ENCODE assay signal across 10 cellular contexts in the genomic region with DNA sequence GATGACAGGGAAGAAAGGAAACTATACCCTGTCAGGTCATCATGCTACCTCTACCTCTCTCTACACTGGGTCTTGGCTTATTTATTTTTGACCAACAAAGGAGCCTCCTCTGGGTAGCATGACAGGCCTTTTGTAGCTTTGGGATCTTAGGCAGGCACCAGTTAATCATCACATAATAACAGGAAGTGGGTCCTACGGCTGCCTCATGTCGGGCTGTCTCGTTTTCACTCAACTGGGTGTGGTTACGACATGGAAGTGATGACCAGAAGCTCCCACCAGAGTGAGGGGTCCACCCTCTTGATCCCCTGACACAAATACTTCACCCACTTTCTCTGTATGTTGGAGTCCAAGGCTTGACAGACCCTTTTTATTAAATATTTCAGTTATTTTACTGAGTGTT.
DNase-seq lines count a peak whose midpoint lies in the region; ATAC-seq, FAIRE-seq and TF ChIP-seq lines count a peak whose summit lies in the region.
"Had no signal": no experiment of that assay in that cellular context is flagged by ENCODE, and none has a peak within 500 bp of the region (broad histone marks: within the 10 kb centered on the region; RNA-seq: fewer than 3 reads in every experiment).

No MANE protein-coding gene starts in this region.

- H3K79me2 ChIP-seq in Karpas-422 (ENCODE audit: low read length) (no peaks in the 10 kb centered on the region), SK-N-SH (ENCODE audit: insufficient read depth) (no peaks in the 10 kb centered on the region)

- H3K4me1 ChIP-seq in Karpas-422 (ENCODE audit: low read length) (peaks cover 51% of the 10 kb centered on the region), right cardiac atrium (ENCODE audit: control insufficient read depth, insufficient read depth, low read length) (peaks cover 11% of the 10 kb centered on the region), SK-N-SH (ENCODE audit: control insufficient read depth in 1 of 2, insufficient read depth in 2 of 2, low read depth in 1 of 2, low read length in 1 of 2) (peaks cover 31 to 46% of the 10 kb centered on the region in 2 experiments), testis (peaks cover 20% of the 10 kb centered on the region)

- H3F3A ChIP-seq in SK-N-SH (replicated peaks; ENCODE audit: insufficient read depth), result peaks cover 24% of the 10 kb centered on the region

- peak; percentile 51 for FAIRE-seq in GM12892 (lab: Jason Lieb, UNC)

- POLR2A ChIA-PET in SK-N-SH (lab: Yijun Ruan, JAX), result interaction anchor here (0.6 kb wide), 1 partner anchor 24 kb away, joined by 3 read pairs; no protein-coding TSS in a partner anchor

- TF ChIP-seq RAD21 in SK-N-SH (IDR thresholded peaks at IDR 0.05; ENCODE audit: low read length), result no peak

- H3K27me3 Mint-ChIP-seq in effector memory CD8-positive, alpha-beta T cell, result no peaks in the 10 kb centered on the region

- no peaks in the 10 kb centered on the region for H3K36me3 ChIP-seq in Karpas-422 (ENCODE audit: insufficient read depth, low read length)
- no peaks in the 10 kb centered on the region for H3K36me3 ChIP-seq in SK-N-SH (replicated peaks in 1 of 2; ENCODE audit: control insufficient read depth in 1 of 2, insufficient read depth in 2 of 2, low read length in 1 of 2)
- H3K36me3 ChIP-seq in testis (ENCODE audit: low read depth, missing control alignments), result no peaks in the 10 kb centered on the region
- H3K36me3 ChIP-seq: neutrophil had no signal

- H3K4me3 ChIP-seq in Karpas-422 (ENCODE audit: low read length) (no peak overlapping the region), right cardiac atrium (ENCODE audit: low read length) (no peak overlapping the region), SK-N-SH (ENCODE audit: low read depth in 2 of 2, low read length in 1 of 2) (no peak overlapping the region), testis (no peak overlapping the region)

- H3K9me3 ChIP-seq in Karpas-422 (ENCODE audit: low read length) (no peaks in the 10 kb centered on the region), right cardiac atrium (ENCODE audit: control insufficient read depth, low read length) (no peaks in the 10 kb centered on the region), SK-N-SH (no peaks in the 10 kb centered on the region), testis (no peaks in the 10 kb centered on the region)
- H3K9me3 ChIP-seq: neutrophil had no signal

- intact Hi-C loops in right cardiac atrium (cut with DNase I), result no loop called here
- intact Hi-C loops in testis (cut with DNase I; ENCODE audit: low total_unique reads), result no loop called here

- H4K20me1 ChIP-seq in Karpas-422 (ENCODE audit: insufficient read depth, low read depth, low read length) (no peaks in the 10 kb centered on the region), SK-N-SH (ENCODE audit: insufficient read depth) (no peaks in the 10 kb centered on the region)

- no peak for DNase-seq in GM12892 (ENCODE audit: insufficient read length)
- peak; percentile 64 for DNase-seq in Karpas-422
- DNase-seq in effector memory CD8-positive, alpha-beta T cell, result no peak
- no peak for DNase-seq in right cardiac atrium
- DNase-seq in SK-N-SH, result no peak
- DNase-seq in testis, result no peak
- DNase-seq in cerebellum (ENCODE audit: low spot score), result no peak

- TF ChIP-seq CTCF in SK-N-SH (IDR thresholded peaks at IDR 0.05), result no peak
- no peak for TF ChIP-seq CTCF in testis (IDR thresholded peaks at IDR 0.05)

- H3K27ac ChIP-seq in Karpas-422 (ENCODE audit: low read length) (no peak overlapping the region), right cardiac atrium (ENCODE audit: low read length) (no peak overlapping the region), SK-N-SH (ENCODE audit: low read depth in 2 of 2, low read length in 1 of 2) (no peak overlapping the region), testis (no peak overlapping the region)
- H3K27ac ChIP-seq: neutrophil had no signal

- H3K4me3 Mint-ChIP-seq in effector memory CD8-positive, alpha-beta T cell, result peak overlapping the region; percentile 43 to 62

- no peak for TF ChIP-seq EP300 in SK-N-SH (IDR thresholded peaks at IDR 0.05; ENCODE audit: borderline replicate concordance in 1 of 2, low read depth in 1 of 2, low read length in 1 of 2)

- peak; percentile 96 for ATAC-seq in GM21529 (IDR thresholded peaks at IDR 0.05; ENCODE audit: unreplicated experiment)
- peak; percentile 63 for ATAC-seq in effector memory CD8-positive, alpha-beta T cell (replicated peaks)
- no peak for ATAC-seq in right cardiac atrium
- ATAC-seq: HCT116 had no signal

- 53% methylated on average over 4 of the region's 4 CpGs for WGBS in right cardiac atrium
- WGBS in SK-N-SH (ENCODE audit: low lambda C conversion rate), result 65% methylated on average over 4 of the region's 4 CpGs
- 74 to 79% methylated on average over 4 of the region's 4 CpGs for WGBS in testis, 2 donors

- H3K9me2 ChIP-seq in Karpas-422 (replicated peaks; ENCODE audit: insufficient read depth, low read length) (no peaks in the 10 kb centered on the region), SK-N-SH (no peaks in the 10 kb centered on the region)

- H3K27me3 ChIP-seq in Karpas-422 (ENCODE audit: low read length) (no peaks in the 10 kb centered on the region), right cardiac atrium (ENCODE audit: control insufficient read depth, insufficient read depth) (no peaks in the 10 kb centered on the region), SK-N-SH (ENCODE audit: insufficient read depth) (no peaks in the 10 kb centered on the region), testis (no peaks in the 10 kb centered on the region)

- H3K36me3 Mint-ChIP-seq in effector memory CD8-positive, alpha-beta T cell (ENCODE audit: insufficient read depth), result no peaks in the 10 kb centered on the region

- H3K4me2 ChIP-seq in Karpas-422 (ENCODE audit: low read depth, low read length, poor library complexity, severe bottlenecking), result peak overlapping the region; percentile 38
- H3K4me2 ChIP-seq in SK-N-SH, result no peak overlapping the region

- H3K9ac ChIP-seq in Karpas-422 (ENCODE audit: low read length) (no peak overlapping the region), SK-N-SH (no peak overlapping the region)

- H3K4me1 Mint-ChIP-seq in effector memory CD8-positive, alpha-beta T cell (ENCODE audit: low read depth in 2 of 2), result peaks cover 17 to 18% of the 10 kb centered on the region in 2 donors

- CTCF ChIA-PET in SK-N-SH (lab: Yijun Ruan, JAX), result interaction anchor here (1.6 to 2.2 kb wide), 4 partner anchors 9 to 58 kb away, joined by 3 to 9 read pairs (median 6); no protein-coding TSS in a partner anchor

- H2AFZ ChIP-seq in Karpas-422 (ENCODE audit: low read length) (peak overlapping the region; percentile 98), SK-N-SH (ENCODE audit: low read depth) (no peak overlapping the region)

- H3K27ac Mint-ChIP-seq in effector memory CD8-positive, alpha-beta T cell, result peak overlapping the region; percentile 49 to 76

- TF ChIP-seq POLR2A in GM12892 (IDR thresholded peaks at IDR 0.05; ENCODE audit: low read depth, low read length), result no peak
- no peak for TF ChIP-seq POLR2A in testis (IDR thresholded peaks at IDR 0.05)

- no peaks in the 10 kb centered on the region for H3K9me3 Mint-ChIP-seq in effector memory CD8-positive, alpha-beta T cell

TF ChIP-seq in SK-N-SH, 30 proteins besides CTCF, POLR2A, EP300 and RAD21 (continues in another document):
- TF ChIP-seq PBX3 (IDR thresholded peaks at IDR 0.05), result no peak
- no peak for TF ChIP-seq ZBTB33 (IDR thresholded peaks at IDR 0.05; ENCODE audit: borderline replicate concordance, low read depth)
- no peak for TF ChIP-seq SIN3A (IDR thresholded peaks at IDR 0.05; ENCODE audit: borderline replicate concordance, low read depth, low read length)
- TF ChIP-seq, protein P1, sequence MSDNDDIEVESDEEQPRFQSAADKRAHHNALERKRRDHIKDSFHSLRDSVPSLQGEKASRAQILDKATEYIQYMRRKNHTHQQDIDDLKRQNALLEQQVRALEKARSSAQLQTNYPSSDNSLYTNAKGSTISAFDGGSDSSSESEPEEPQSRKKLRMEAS (IDR thresholded peaks at IDR 0.05; ENCODE audit: low read depth), result no peak
- TF ChIP-seq TAF1 (IDR thresholded peaks at IDR 0.05; ENCODE audit: borderline replicate concordance, low read depth, low read length), result no peak
- no peak for TF ChIP-seq JUND (IDR thresholded peaks at IDR 0.05)
- no peak for TF ChIP-seq SMC3 (IDR thresholded peaks at IDR 0.05; ENCODE audit: low read depth, low read length)
- TF ChIP-seq FOXJ3 (CRISPR knock-in tag; IDR thresholded peaks at IDR 0.05), result no peak
- no peak for TF ChIP-seq MEF2A (IDR thresholded peaks at IDR 0.05; ENCODE audit: borderline replicate concordance, low read depth)
- no peak for TF ChIP-seq YY1 (IDR thresholded peaks at IDR 0.05; ENCODE audit: low read depth)
- TF ChIP-seq RXRA (IDR thresholded peaks at IDR 0.05; ENCODE audit: borderline replicate concordance, low read depth), result no peak

Comparison
In these comparisons a context has a peak if more than half of its experiments do, and no peak if none do; other contexts are left out.
1. ATAC-seq: peak in GM21529 (single experiment) and effector memory CD8-positive, alpha-beta T cell (single experiment); none in right cardiac atrium (0 of 2).